In genomic region chr2:951224-952006, GRCh38 we compare ENCODE assay signal across 1 cellular context.
TF ChIP-seq lines count a peak whose summit lies in the region.

No MANE protein-coding gene starts in this region.

TF ChIP-seq in WTC11, 78 proteins besides CTCF, POLR2A, EP300 and RAD21 (continued from another document):
- TF ChIP-seq FOXP4 (CRISPR knock-in tag; IDR thresholded peaks at IDR 0.05): 0 out of 2 replicates have a peak, but pooled peaks have one; percentile 27
